In genomic region chr4:184100297-184100885, GRCh38 we compare ENCODE assay signal across 9 cellular contexts.
DNase-seq lines count a peak whose midpoint lies in the region; ATAC-seq, FAIRE-seq and TF ChIP-seq lines count a peak whose summit lies in the region.
"Had no signal": no experiment of that assay in that cellular context is flagged by ENCODE, and none has a peak within 500 bp of the region (broad histone marks: within the 10 kb centered on the region; RNA-seq: fewer than 3 reads in every experiment).

No MANE protein-coding gene starts in this region.

- H3K27me3 ChIP-seq in heart right ventricle (no peaks in the 10 kb centered on the region), small intestine (ENCODE audit: control insufficient read depth in 2 of 2, insufficient read depth in 2 of 2, low read length in 2 of 2) (no peaks in the 10 kb centered on the region), gastroesophageal sphincter (no peaks in the 10 kb centered on the region)

- no peaks in the 10 kb centered on the region for H3K36me3 Mint-ChIP-seq in activated naive CD4-positive, alpha-beta T cell treated with anti-CD3 and anti-CD28 coated beads for 36 hours (ENCODE audit: low read depth)
- no peaks in the 10 kb centered on the region for H3K36me3 Mint-ChIP-seq in activated CD8-positive, alpha-beta T cell treated with anti-CD3 and anti-CD28 coated beads, Interleukin-2, amount 10 ng/mL, durations not matched to agents 7 days and 5 days (ENCODE audit: low read depth)
- H3K36me3 Mint-ChIP-seq: activated naive CD8-positive, alpha-beta T cell treated with anti-CD3 and anti-CD28 coated beads, Interleukin-2, amount 10 ng/mL, durations not matched to agents 7 days and 5 days had no signal

- no peak for TF ChIP-seq POLR2A in gastroesophageal sphincter (IDR thresholded peaks at IDR 0.05)

- WGBS in heart right ventricle, 2 donors: 23 to 52% methylated on average over 14 of the region's 14 CpGs
- 25 to 65% (median 52%) methylated on average over 14 of the region's 14 CpGs for WGBS in small intestine, 3 donors
- WGBS in gastroesophageal sphincter (ENCODE audit: low coverage in 1 of 2), 2 donors: 65% methylated on average over 7 of the region's 14 CpGs; no CpG with 5 or more reads in 1 of the 2 donors

- peak; percentile 49 for DNase-seq in activated naive CD4-positive, alpha-beta T cell treated with anti-CD3 and anti-CD28 coated beads for 36 hours
- DNase-seq in activated naive CD4-positive, alpha-beta T cell treated with Interleukin-2 at 50 U/mL for 16 hours: no peak
- peak; percentile 62 for DNase-seq in activated CD8-positive, alpha-beta T cell treated with anti-CD3 and anti-CD28 coated beads, Interleukin-2, amount 10 ng/mL, durations not matched to agents 7 days and 5 days
- DNase-seq in heart right ventricle (peak; percentile 11 to 73), small intestine (peak; percentile 42), COR-L47 (lab: John Stamatoyannopoulos, UW) (no peak)
- DNase-seq: activated naive CD8-positive, alpha-beta T cell treated with anti-CD3 and anti-CD28 coated beads, Interleukin-2, amount 10 ng/mL, durations not matched to agents 7 days and 5 days had no signal

- no peak for FAIRE-seq in small intestine (lab: Jason Lieb, UNC)

- peaks cover 13% of the 10 kb centered on the region for H3K27me3 Mint-ChIP-seq in activated naive CD4-positive, alpha-beta T cell treated with anti-CD3 and anti-CD28 coated beads for 36 hours (ENCODE audit: low read depth)
- H3K27me3 Mint-ChIP-seq in activated CD8-positive, alpha-beta T cell treated with anti-CD3 and anti-CD28 coated beads, Interleukin-2, amount 10 ng/mL, durations not matched to agents 7 days and 5 days (ENCODE audit: low read depth): peaks cover 17% of the 10 kb centered on the region

- no peak overlapping the region for H3K27ac Mint-ChIP-seq in activated naive CD4-positive, alpha-beta T cell treated with anti-CD3 and anti-CD28 coated beads for 36 hours
- no peak overlapping the region for H3K27ac Mint-ChIP-seq in activated CD8-positive, alpha-beta T cell treated with anti-CD3 and anti-CD28 coated beads, Interleukin-2, amount 10 ng/mL, durations not matched to agents 7 days and 5 days
- H3K27ac Mint-ChIP-seq: activated naive CD8-positive, alpha-beta T cell treated with anti-CD3 and anti-CD28 coated beads, Interleukin-2, amount 10 ng/mL, durations not matched to agents 7 days and 5 days had no signal

- TF ChIP-seq CTCF in heart right ventricle (IDR thresholded peaks at IDR 0.05) (peak; percentile 62 to 78 (median 72)), gastroesophageal sphincter (IDR thresholded peaks at IDR 0.05) (peak in 2 of 4 experiments; percentile 21 to 48)

- CTCF ChIA-PET in activated naive CD4-positive, alpha-beta T cell treated with anti-CD3 and anti-CD28 coated beads for 36 hours (lab: Charles Lee): interaction anchor here (0.6 to 1.3 kb wide), 5 partner anchors 18 to 259 kb away, joined by 3 to 5 read pairs (median 3); no protein-coding TSS in a partner anchor
- CTCF ChIA-PET in activated CD8-positive, alpha-beta T cell treated with anti-CD3 and anti-CD28 coated beads, Interleukin-2, amount 10 ng/mL, durations not matched to agents 7 days and 5 days (lab: Charles Lee): interaction anchor here (0.6 to 2.1 kb wide), 11 partner anchors 9 to 260 kb away, joined by 3 to 6 read pairs (median 3); no protein-coding TSS in a partner anchor

- H3K36me3 ChIP-seq in heart right ventricle (no peaks in the 10 kb centered on the region), small intestine (ENCODE audit: control insufficient read depth in 2 of 2, insufficient read depth in 2 of 2, low read length in 2 of 2) (no peaks in the 10 kb centered on the region), gastroesophageal sphincter (no peaks in the 10 kb centered on the region)

- no peak for TF ChIP-seq EP300 in gastroesophageal sphincter (IDR thresholded peaks at IDR 0.05)

- intact Hi-C loops in activated naive CD4-positive, alpha-beta T cell treated with anti-CD3 and anti-CD28 coated beads for 36 hours (cut with micrococcal nuclease): loop anchor here (1.0 to 5.0 kb wide), 3 partner anchors 67 to 628 kb away; no protein-coding TSS in a partner anchor
- intact Hi-C loops in heart right ventricle (cut with DNase I): loop anchor here in 7 of 10 donors (1.0 to 10.0 kb wide), 7 partner anchors 64 to 263 kb away; no protein-coding TSS in a partner anchor

- H3K4me1 ChIP-seq in heart right ventricle: peaks cover 0 to 44% (median 20%) of the 10 kb centered on the region in 9 donors
- no peaks in the 10 kb centered on the region for H3K4me1 ChIP-seq in small intestine (ENCODE audit: control insufficient read depth in 2 of 2, insufficient read depth in 1 of 2, low read depth in 1 of 2, low read length in 1 of 2)
- H3K4me1 ChIP-seq in gastroesophageal sphincter: peaks cover 0 to 36% (median 8%) of the 10 kb centered on the region in 3 donors

- POLR2A ChIA-PET in activated CD8-positive, alpha-beta T cell treated with anti-CD3 and anti-CD28 coated beads, Interleukin-2, amount 10 ng/mL, durations not matched to agents 7 days and 5 days (lab: Charles Lee): no interaction called here

- H3K4me1 Mint-ChIP-seq in activated naive CD4-positive, alpha-beta T cell treated with anti-CD3 and anti-CD28 coated beads for 36 hours (ENCODE audit: low read depth): no peaks in the 10 kb centered on the region
- peaks cover 10% of the 10 kb centered on the region for H3K4me1 Mint-ChIP-seq in activated CD8-positive, alpha-beta T cell treated with anti-CD3 and anti-CD28 coated beads, Interleukin-2, amount 10 ng/mL, durations not matched to agents 7 days and 5 days (ENCODE audit: low read depth)

- peak; percentile 42 for ATAC-seq in HG03175 (IDR thresholded peaks at IDR 0.05; ENCODE audit: unreplicated experiment)
- peak; percentile 80 for ATAC-seq in activated CD8-positive, alpha-beta T cell treated with anti-CD3 and anti-CD28 coated beads, Interleukin-2, amount 10 ng/mL, durations not matched to agents 7 days and 5 days
- ATAC-seq in heart right ventricle: peak; percentile 40 to 82 (median 67)
- ATAC-seq in gastroesophageal sphincter: no peak

- H3K9me3 Mint-ChIP-seq in activated naive CD4-positive, alpha-beta T cell treated with anti-CD3 and anti-CD28 coated beads for 36 hours: no peaks in the 10 kb centered on the region
- H3K9me3 Mint-ChIP-seq in activated CD8-positive, alpha-beta T cell treated with anti-CD3 and anti-CD28 coated beads, Interleukin-2, amount 10 ng/mL, durations not matched to agents 7 days and 5 days (ENCODE audit: insufficient read depth): no peaks in the 10 kb centered on the region
- H3K9me3 Mint-ChIP-seq: activated naive CD8-positive, alpha-beta T cell treated with anti-CD3 and anti-CD28 coated beads, Interleukin-2, amount 10 ng/mL, durations not matched to agents 7 days and 5 days had no signal

- H3K27ac ChIP-seq in heart right ventricle (no peak overlapping the region), small intestine (ENCODE audit: low read depth in 1 of 2, low read length in 1 of 2) (no peak overlapping the region), gastroesophageal sphincter (no peak overlapping the region)

- H3K4me3 ChIP-seq in heart right ventricle (no peak overlapping the region), small intestine (ENCODE audit: low read depth in 1 of 2, low read length in 2 of 2) (no peak overlapping the region), gastroesophageal sphincter (no peak overlapping the region)

- H3K4me3 Mint-ChIP-seq in activated naive CD4-positive, alpha-beta T cell treated with anti-CD3 and anti-CD28 coated beads for 36 hours: no peak overlapping the region
- H3K4me3 Mint-ChIP-seq in activated CD8-positive, alpha-beta T cell treated with anti-CD3 and anti-CD28 coated beads, Interleukin-2, amount 10 ng/mL, durations not matched to agents 7 days and 5 days: no peak overlapping the region
- H3K4me3 Mint-ChIP-seq: activated naive CD8-positive, alpha-beta T cell treated with anti-CD3 and anti-CD28 coated beads, Interleukin-2, amount 10 ng/mL, durations not matched to agents 7 days and 5 days had no signal

- H3K9me3 ChIP-seq in heart right ventricle (no peaks in the 10 kb centered on the region), small intestine (ENCODE audit: control insufficient read depth, low read depth) (no peaks in the 10 kb centered on the region), gastroesophageal sphincter (no peaks in the 10 kb centered on the region)

Comparison
In these comparisons a context has a peak if more than half of its experiments do, and no peak if none do; other contexts are left out.
1. DNase-seq: peak in activated naive CD4-positive, alpha-beta T cell treated with anti-CD3 and anti-CD28 coated beads for 36 hours (single experiment), activated CD8-positive, alpha-beta T cell treated with anti-CD3 and anti-CD28 coated beads, Interleukin-2, amount 10 ng/mL, durations not matched to agents 7 days and 5 days (single experiment), heart right ventricle (2 of 2) and small intestine (single experiment); none in activated naive CD4-positive, alpha-beta T cell treated with Interleukin-2 at 50 U/mL for 16 hours (single experiment) and COR-L47 (single experiment).